Comparison of ENCODE assay signal across 28 cellular contexts in the genomic region with DNA sequence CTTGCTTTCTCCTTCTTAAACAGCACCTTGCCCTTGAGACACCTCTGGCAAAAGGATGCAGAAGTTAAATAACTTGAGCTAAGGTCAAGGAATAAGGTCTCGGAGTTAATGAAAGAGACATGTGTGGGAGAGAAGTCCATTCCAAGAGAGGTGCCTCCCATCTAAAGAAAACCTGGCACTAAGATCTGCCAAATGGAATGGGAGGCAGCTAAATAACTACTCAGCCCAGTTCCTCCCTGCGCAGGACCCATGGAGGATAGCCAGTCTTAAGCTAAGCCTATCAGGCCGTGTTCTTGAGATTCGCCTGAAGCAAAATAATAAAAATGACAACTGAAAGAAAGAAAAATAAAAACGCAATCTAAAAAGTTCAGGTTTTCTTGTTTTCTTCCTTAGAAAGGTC. TPM values are rescaled to one million over a fixed set of nuclear protein-coding genes. Genes with fewer than 3 reads are reported as not detected.
"Had no signal": no experiment of that assay in that cellular context is flagged by ENCODE, and none has a peak within 500 bp of the region (broad histone marks: within the 10 kb centered on the region; RNA-seq: fewer than 3 reads in every experiment).

No MANE protein-coding gene starts in this region.

- H3K9me3 ChIP-seq: colonic mucosa, esophagus muscularis mucosa, esophagus squamous epithelium, gastrocnemius medialis, gastroesophageal sphincter, heart left ventricle, heart right ventricle had no signal

- H3K27ac Mint-ChIP-seq: dendritic cell treated with granulocyte-macrophage colony-stimulating factor and Interleukin-4, amounts not matched to agents 40 ng/mL and 50 ng/mL, for 4 days; effector memory CD8-positive, alpha-beta T cell; endodermal cell had no signal

- H3K36me3 ChIP-seq: colonic mucosa had no signal

- H3K4me3 Mint-ChIP-seq: dendritic cell treated with granulocyte-macrophage colony-stimulating factor and Interleukin-4, amounts not matched to agents 40 ng/mL and 50 ng/mL, for 4 days; effector memory CD8-positive, alpha-beta T cell; endodermal cell had no signal

- H3K4me1 ChIP-seq: colonic mucosa, foreskin keratinocyte had no signal

- H3K27me3 Mint-ChIP-seq: dendritic cell treated with granulocyte-macrophage colony-stimulating factor and Interleukin-4, amounts not matched to agents 40 ng/mL and 50 ng/mL, for 4 days; effector memory CD8-positive, alpha-beta T cell had no signal

- FAIRE-seq: colon, endometrium, frontal cortex had no signal

- H3K4me3 ChIP-seq: colonic mucosa, coronary artery, dorsolateral prefrontal cortex, esophagus muscularis mucosa, esophagus squamous epithelium, gastrocnemius medialis, gastroesophageal sphincter, heart left ventricle, heart right ventricle had no signal

- DNase-seq: colonic mucosa; cortex of kidney; dermis blood vessel endothelial cell; dorsolateral prefrontal cortex; effector CD4-positive, alpha-beta T cell; effector CD8-positive, alpha-beta T cell; effector memory CD4-positive, alpha-beta T cell; effector memory CD8-positive, alpha-beta T cell; endodermal cell; erythroblast; esophagus squamous epithelium; foreskin fibroblast; foreskin keratinocyte; foreskin melanocyte; gastrocnemius medialis; glutamatergic neuron; head of caudate nucleus; heart left ventricle; heart right ventricle had no signal

- H3K27ac ChIP-seq: colonic mucosa, coronary artery, dorsolateral prefrontal cortex, epithelial cell of prostate, esophagus muscularis mucosa, esophagus squamous epithelium, foreskin keratinocyte, gastrocnemius medialis, gastroesophageal sphincter, heart left ventricle, heart right ventricle had no signal

- H3K4me1 Mint-ChIP-seq: endodermal cell had no signal

- H3K27me3 ChIP-seq: colonic mucosa, esophagus muscularis mucosa, esophagus squamous epithelium, foreskin keratinocyte, gastrocnemius medialis, gastroesophageal sphincter, heart left ventricle, heart right ventricle had no signal

- ATAC-seq: effector memory CD8-positive, alpha-beta T cell; esophagus mucosa; foreskin keratinocyte; gastrocnemius medialis; gastroesophageal sphincter; heart left ventricle; heart right ventricle had no signal

- H3K9me3 Mint-ChIP-seq: dendritic cell treated with granulocyte-macrophage colony-stimulating factor and Interleukin-4, amounts not matched to agents 40 ng/mL and 50 ng/mL, for 4 days; effector memory CD8-positive, alpha-beta T cell had no signal

RNA-seq across cellular contexts. Expression of a gene that starts 40.8 kb away (rescaled TPM):
- total RNA-seq: endodermal cell, foreskin keratinocyte, gastrocnemius medialis had no signal
